26 cellular contexts compared by ENCODE assay signal in the genomic region with DNA sequence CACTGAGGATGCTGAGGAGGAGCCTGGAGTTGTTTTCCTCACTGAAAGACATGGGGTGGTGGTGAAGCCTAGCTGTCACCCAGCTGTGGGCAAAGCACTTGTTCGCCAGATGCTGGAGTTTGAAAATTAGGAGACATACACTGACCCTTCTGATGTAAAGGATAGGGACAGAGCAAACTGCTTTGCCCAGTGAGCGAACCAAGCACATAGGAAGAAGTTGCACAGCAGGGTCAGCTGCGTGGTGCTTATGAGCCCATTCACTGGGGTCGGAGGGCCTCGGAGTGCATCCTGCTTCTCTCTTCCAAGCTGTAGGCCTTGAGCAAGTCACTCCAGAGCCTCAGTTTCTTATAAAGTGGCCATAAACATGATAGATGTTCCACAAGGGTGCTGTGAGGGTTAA.
"Had no signal": no experiment of that assay in that cellular context is flagged by ENCODE, and none has a peak within 500 bp of the region (broad histone marks: within the 10 kb centered on the region; RNA-seq: fewer than 3 reads in every experiment).

No MANE protein-coding gene starts in this region.

- H3K4me1 ChIP-seq: esophagus muscularis mucosa, gastroesophageal sphincter, heart right ventricle, neural progenitor cell, psoas muscle, tibial nerve, upper lobe of left lung had no signal

- H3K27ac ChIP-seq: esophagus muscularis mucosa, foreskin keratinocyte, gastroesophageal sphincter, heart right ventricle, neural progenitor cell, ovary, psoas muscle, skin epidermis, thoracic aorta, tibial nerve, upper lobe of left lung had no signal

- H3K27me3 ChIP-seq: esophagus muscularis mucosa, foreskin keratinocyte, gastroesophageal sphincter, heart right ventricle, left lung, neural progenitor cell, ovary, spleen, tibial nerve, upper lobe of left lung had no signal

- H3K27me3 Mint-ChIP-seq: dendritic cell treated with granulocyte-macrophage colony-stimulating factor and Interleukin-4, amounts not matched to agents 40 ng/mL and 50 ng/mL, for 4 days; naive thymus-derived CD4-positive, alpha-beta T cell; stimulated activated naive B cell treated with anti-CD40 and anti-IgM and Interleukin-4, amounts not matched to agents 10 μg/mL and 1 μg/mL and 100 μg/mL, for 72 hours; stimulated activated naive CD8-positive, alpha-beta T cell treated with anti-CD3 and anti-CD28 coated beads, Interleukin-15, Interleukin-2, amounts not matched to agents 100 ng/mL and 50 ng/mL, for 24 hours had no signal

- H3K36me3 ChIP-seq: neural progenitor cell, ovary had no signal

- H3K9ac ChIP-seq: neural progenitor cell had no signal

- H2AFZ ChIP-seq: neural progenitor cell had no signal

- H3K9me3 ChIP-seq: esophagus muscularis mucosa, gastroesophageal sphincter, heart right ventricle, left lung, ovary, psoas muscle, spleen, thoracic aorta, tibial nerve, upper lobe of left lung had no signal

- H3K4me2 ChIP-seq: neural progenitor cell had no signal

- H3K9me3 Mint-ChIP-seq: dendritic cell treated with granulocyte-macrophage colony-stimulating factor and Interleukin-4, amounts not matched to agents 40 ng/mL and 50 ng/mL, for 4 days; naive thymus-derived CD4-positive, alpha-beta T cell; nephron; neural progenitor cell; stimulated activated naive B cell treated with anti-CD40 and anti-IgM and Interleukin-4, amounts not matched to agents 10 μg/mL and 1 μg/mL and 100 μg/mL, for 72 hours; stimulated activated naive CD8-positive, alpha-beta T cell treated with anti-CD3 and anti-CD28 coated beads, Interleukin-15, Interleukin-2, amounts not matched to agents 100 ng/mL and 50 ng/mL, for 24 hours had no signal

- DNase-seq: effector CD8-positive, alpha-beta T cell; foreskin keratinocyte; heart right ventricle; hippocampal formation; left cardiac atrium; left lung; mesendoderm; midbrain; naive thymus-derived CD4-positive, alpha-beta T cell; nucleus accumbens; ovary; psoas muscle; right cardiac atrium; spleen; stimulated activated CD4-positive, alpha-beta T cell treated with anti-CD3 and anti-CD28 coated beads, Interleukin-4, amount 100 ng/mL, for 4 hours; stimulated activated naive B cell treated with anti-CD40 and anti-IgM and Interleukin-4, amounts not matched to agents 10 μg/mL and 1 μg/mL and 100 μg/mL, for 72 hours; upper lobe of left lung had no signal

- H3K27ac Mint-ChIP-seq: dendritic cell treated with granulocyte-macrophage colony-stimulating factor and Interleukin-4, amounts not matched to agents 40 ng/mL and 50 ng/mL, for 4 days; nephron; neural progenitor cell; stimulated activated naive B cell treated with anti-CD40 and anti-IgM and Interleukin-4, amounts not matched to agents 10 μg/mL and 1 μg/mL and 100 μg/mL, for 72 hours had no signal

- H3K4me1 Mint-ChIP-seq: nephron; neural progenitor cell; stimulated activated naive B cell treated with anti-CD40 and anti-IgM and Interleukin-4, amounts not matched to agents 10 μg/mL and 1 μg/mL and 100 μg/mL, for 72 hours had no signal

- H3K4me3 Mint-ChIP-seq: dendritic cell treated with granulocyte-macrophage colony-stimulating factor and Interleukin-4, amounts not matched to agents 40 ng/mL and 50 ng/mL, for 4 days; naive thymus-derived CD4-positive, alpha-beta T cell; nephron; neural progenitor cell; stimulated activated naive B cell treated with anti-CD40 and anti-IgM and Interleukin-4, amounts not matched to agents 10 μg/mL and 1 μg/mL and 100 μg/mL, for 72 hours; stimulated activated naive CD8-positive, alpha-beta T cell treated with anti-CD3 and anti-CD28 coated beads, Interleukin-15, Interleukin-2, amounts not matched to agents 100 ng/mL and 50 ng/mL, for 24 hours had no signal

- H3K4me3 ChIP-seq: esophagus muscularis mucosa, gastroesophageal sphincter, heart right ventricle, left lung, neural progenitor cell, ovary, psoas muscle, skin epidermis, spleen, thoracic aorta, tibial nerve, upper lobe of left lung had no signal
